Comparison of ENCODE assay signal across 16 cellular contexts in the genomic region with DNA sequence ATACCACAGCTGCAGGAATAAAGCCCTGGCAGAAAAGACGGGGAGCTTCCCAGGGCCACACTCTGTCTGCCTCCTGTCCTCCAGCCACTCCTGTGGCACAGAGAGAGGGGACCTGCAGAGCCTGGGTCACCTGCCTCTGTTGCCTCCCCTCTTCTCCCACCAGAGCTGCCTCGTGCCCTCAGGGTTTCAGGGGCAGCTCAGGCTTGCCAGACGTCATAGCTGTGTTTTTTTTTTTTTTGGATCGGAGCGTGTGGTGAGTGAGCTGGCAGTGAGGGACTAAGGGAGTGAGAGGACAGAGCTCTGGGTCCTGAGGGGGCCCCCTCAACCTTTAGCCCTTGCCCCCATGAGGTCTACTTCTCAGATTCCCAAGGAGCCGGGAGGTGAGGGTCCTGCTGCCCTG. TPM values are rescaled to one million over a fixed set of nuclear protein-coding genes. Genes with fewer than 3 reads are reported as not detected.
DNase-seq lines count a peak whose midpoint lies in the region; ATAC-seq and TF ChIP-seq lines count a peak whose summit lies in the region.
"Had no signal": no experiment of that assay in that cellular context is flagged by ENCODE, and none has a peak within 500 bp of the region (broad histone marks: within the 10 kb centered on the region; RNA-seq: fewer than 3 reads in every experiment).

No MANE protein-coding gene starts in this region.

- H3K79me2 ChIP-seq in mesendoderm (ENCODE audit: control insufficient read depth, insufficient read depth, low read length), result no peaks in the 10 kb centered on the region

- H3K4me1 ChIP-seq in mesendoderm (ENCODE audit: control insufficient read depth, low read depth, low read length), result no peaks in the 10 kb centered on the region
- H3K4me1 ChIP-seq: A549 had no signal

- no peak overlapping the region for H4K5ac ChIP-seq in mesendoderm (ENCODE audit: low read length)

- peak overlapping the region; percentile 66 for H3K4me3 ChIP-seq in GM06990 (replicated peaks; ENCODE audit: low read depth, low read length)
- no peak overlapping the region for H3K4me3 ChIP-seq in mesendoderm (ENCODE audit: low read length)
- H3K4me3 ChIP-seq: A549, K562 had no signal

- no peak overlapping the region for H2BK120ac ChIP-seq in mesendoderm (ENCODE audit: low read depth, low read length)

- ATAC-seq in GM19397 (IDR thresholded peaks at IDR 0.05; ENCODE audit: unreplicated experiment), result no peak
- ATAC-seq: CD8-positive, alpha-beta T cell; K562 had no signal

- in situ Hi-C loops in KBM-7 (cut with MboI; ENCODE audit: low pct_unique_long_range_greater_than_20kb, low sequenced_read_pairs), result no loop called here

- H3K36me3 ChIP-seq in GM06990 (ENCODE audit: control insufficient read depth, insufficient read depth, low read length) (peaks cover 10% of the 10 kb centered on the region), KOPT-K1 (ENCODE audit: insufficient read depth, low read length) (no peaks in the 10 kb centered on the region), mesendoderm (ENCODE audit: control insufficient read depth, insufficient read depth, low read length) (no peaks in the 10 kb centered on the region)

- H3K27ac ChIP-seq in KOPT-K1 (ENCODE audit: low read depth, low read length, poor library complexity, severe bottlenecking) (peak overlapping the region; percentile 4), mesendoderm (ENCODE audit: low read depth, low read length) (no peak overlapping the region)
- H3K27ac ChIP-seq: A549 had no signal

- no peak overlapping the region for H2BK15ac ChIP-seq in mesendoderm (replicated peaks; ENCODE audit: low read depth)

- no peak for TF ChIP-seq CTCF in GM06990 (IDR thresholded peaks at IDR 0.05; ENCODE audit: insufficient read depth, low read length, poor library complexity, severe bottlenecking)

- H3K9me3 ChIP-seq in KOPT-K1 (ENCODE audit: insufficient read depth, low read length, poor library complexity, severe bottlenecking), result no peaks in the 10 kb centered on the region
- H3K9me3 ChIP-seq: A549 had no signal

- H3K4me2 ChIP-seq in mesendoderm (ENCODE audit: low read length), result no peak overlapping the region
- H3K4me2 ChIP-seq: A549 had no signal

- H3K27me3 ChIP-seq in GM06990 (replicated peaks; ENCODE audit: control insufficient read depth, insufficient read depth, low read length), result no peaks in the 10 kb centered on the region
- H3K27me3 ChIP-seq in mesendoderm (ENCODE audit: insufficient read depth, low read length, poor library complexity), result no peaks in the 10 kb centered on the region

- H3K9ac ChIP-seq in mesendoderm (ENCODE audit: low read length), result no peak overlapping the region

- H4K8ac ChIP-seq in mesendoderm (ENCODE audit: low read depth, low read length), result no peak overlapping the region

- H3K79me1 ChIP-seq in mesendoderm (ENCODE audit: low read length), result no peaks in the 10 kb centered on the region

- H2BK5ac ChIP-seq in mesendoderm (ENCODE audit: low read length), result no peak overlapping the region

- no peak overlapping the region for H3K23ac ChIP-seq in mesendoderm (ENCODE audit: low read length)

- H3K56ac ChIP-seq in mesendoderm (ENCODE audit: low read length), result peak overlapping the region; percentile 37

- DNase-seq in activated CD8-positive, alpha-beta memory T cell treated with anti-CD3 and anti-CD28 coated beads, Interleukin-2, amount 50 U/mL, for 48 hours, result peak; percentile 30
- no peak for DNase-seq in activated CD8-positive, alpha-beta memory T cell treated with anti-CD3 and anti-CD28 coated beads, Interleukin-2, amount 50 U/mL, for 4 hours
- DNase-seq in GM06990 (ENCODE audit: extremely low read depth, insufficient read length) (no peak), mesendoderm (no peak), KBM-7 (no peak)
- no peak for DNase-seq in stimulated activated CD4-positive, alpha-beta T cell treated with anti-CD3 and anti-CD28 coated beads, Interleukin-15, amount 100 ng/mL, for 24 hours
- DNase-seq: Calu3, NCI-H1436, NCI-H1930, NCI-H526 had no signal

- H3K18ac ChIP-seq in mesendoderm (ENCODE audit: low read length), result no peak overlapping the region

- whole genome bisulfite sequencing in mesendoderm (ENCODE audit: extremely low coverage, insufficient coverage, low lambda C conversion rate), result no CpG with 5 or more reads among the region's 6 CpGs

- no peak overlapping the region for H2AK5ac ChIP-seq in mesendoderm (ENCODE audit: low read length)

- no peak overlapping the region for H3K4ac ChIP-seq in mesendoderm (ENCODE audit: low read depth, low read length)

RNA-seq across cellular contexts. Expression of a gene that starts 2.1 kb away (rescaled TPM):
- 0.01 TPM for polyA plus RNA-seq in mesendoderm (2013, experiment 1 of 2)
- polyA plus RNA-seq in mesendoderm (2013, experiment 2 of 2), result 0.03 TPM
- polyA plus RNA-seq: A549, BJ, K562 had no signal
